In genomic region chr2:18976112-18976961, GRCh38 we compare ENCODE assay signal across 8 cellular contexts.
DNase-seq lines count a peak whose midpoint lies in the region; ATAC-seq, FAIRE-seq and TF ChIP-seq lines count a peak whose summit lies in the region.

No MANE protein-coding gene starts in this region.

- H3K27ac ChIP-seq in kidney (ENCODE audit: low read depth in 2 of 2, low read length in 2 of 2): no peak overlapping the region

- TF ChIP-seq CTCF in mucosa of descending colon (IDR thresholded peaks at IDR 0.05) (no peak), kidney (IDR thresholded peaks at IDR 0.05; ENCODE audit: borderline replicate concordance, extremely low read depth, insufficient read depth) (no peak)

- intact Hi-C loops in mucosa of descending colon (cut with DNase I, micrococcal nuclease) (no loop called here), kidney (cut with DNase I) (no loop called here)

- H3K36me3 ChIP-seq in mucosa of descending colon (ENCODE audit: low read depth) (no peaks in the 10 kb centered on the region), kidney (ENCODE audit: control insufficient read depth in 1 of 2, insufficient read depth in 2 of 2, low read length in 2 of 2) (no peaks in the 10 kb centered on the region)

- FAIRE-seq in GM19239 (lab: Jason Lieb, UNC): peak; percentile 80
- FAIRE-seq in kidney (lab: Jason Lieb, UNC): no peak

- ATAC-seq in HG03159 (IDR thresholded peaks at IDR 0.05; ENCODE audit: unreplicated experiment): peak; percentile 86
- peak; percentile 36 for ATAC-seq in mucosa of descending colon
- ATAC-seq in HG02840 (IDR thresholded peaks at IDR 0.05; ENCODE audit: low FRiP score, unreplicated experiment): no peak

- no peak overlapping the region for H3K9ac ChIP-seq in kidney (ENCODE audit: low read length in 2 of 2)

- H3K4me3 ChIP-seq in mucosa of descending colon (no peak overlapping the region), kidney (ENCODE audit: low read length in 2 of 2) (no peak overlapping the region)

- no peaks in the 10 kb centered on the region for H3K4me1 ChIP-seq in mucosa of descending colon (ENCODE audit: low read depth)
- H3K4me1 ChIP-seq in kidney (ENCODE audit: control insufficient read depth in 1 of 2, insufficient read depth in 1 of 2, low read depth in 1 of 2, low read length in 2 of 2): no peaks in the 10 kb centered on the region

- H3K9me3 ChIP-seq in mucosa of descending colon (no peaks in the 10 kb centered on the region), kidney (ENCODE audit: control insufficient read depth in 1 of 2, low read length in 2 of 2) (no peaks in the 10 kb centered on the region)

- DNase-seq in GM19239 (ENCODE audit: insufficient read length, low spot score) (no peak), T1000 (lab: John Stamatoyannopoulos, UW) (peak; percentile 37), mucosa of descending colon (peak in 1 of 3 donors; percentile 23), kidney (no peak)
- no peak for DNase-seq in stimulated activated CD4-positive, alpha-beta T cell treated with anti-CD3 and anti-CD28 coated beads, Interleukin-4, amount 100 ng/mL, for 24 hours
- DNase-seq in NK-92 treated with Interleukin-12 subunit alpha and Interleukin-12 subunit beta, amount 100 ng/mL, for 24 hours (lab: John Stamatoyannopoulos, UW): no peak
